18 cellular contexts compared by ENCODE assay signal in the genomic region with DNA sequence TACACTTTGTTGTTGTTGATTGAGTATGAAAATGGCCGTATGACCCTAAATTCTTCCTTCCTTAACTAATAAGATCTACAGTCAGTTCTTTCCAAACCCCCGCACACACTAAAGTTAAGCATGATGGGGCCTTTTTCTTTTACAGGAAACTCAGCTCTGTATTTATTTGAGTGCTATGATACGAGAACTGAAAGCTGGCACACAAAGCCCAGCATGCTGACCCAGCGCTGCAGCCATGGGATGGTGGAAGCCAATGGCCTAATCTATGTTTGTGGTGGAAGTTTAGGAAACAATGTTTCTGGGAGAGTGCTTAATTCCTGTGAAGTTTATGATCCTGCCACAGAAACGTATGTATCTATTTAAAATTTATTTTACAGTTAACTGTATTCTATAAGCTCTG. TPM values are rescaled to one million over a fixed set of nuclear protein-coding genes. Genes with fewer than 3 reads are reported as not detected.
DNase-seq lines count a peak whose midpoint lies in the region; ATAC-seq and TF ChIP-seq lines count a peak whose summit lies in the region.
"Had no signal": no experiment of that assay in that cellular context is flagged by ENCODE, and none has a peak within 500 bp of the region (broad histone marks: within the 10 kb centered on the region; RNA-seq: fewer than 3 reads in every experiment).

No MANE protein-coding gene starts in this region.

- H3K4me3 ChIP-seq in left ventricle myocardium inferior = no peak overlapping the region
- no peak overlapping the region for H3K4me3 ChIP-seq in right cardiac atrium (ENCODE audit: low read length)
- no peak overlapping the region for H3K4me3 ChIP-seq in Peyer's patch
- H3K4me3 ChIP-seq: A549, BLaER1, GM23248 had no signal

- H3K27ac Mint-ChIP-seq in activated CD4-positive, alpha-beta T cell treated with anti-CD3 and anti-CD28 coated beads, Interleukin-2, amount 10 ng/mL, durations not matched to agents 24 days and 14 days = no peak overlapping the region
- H3K27ac Mint-ChIP-seq in nephron progenitor cell = peak overlapping the region; percentile 86
- H3K27ac Mint-ChIP-seq: CD14-positive monocyte; CD4-positive, alpha-beta memory T cell had no signal

- no peaks in the 10 kb centered on the region for H3K4me1 Mint-ChIP-seq in activated CD4-positive, alpha-beta T cell treated with anti-CD3 and anti-CD28 coated beads, Interleukin-2, amount 10 ng/mL, durations not matched to agents 24 days and 14 days
- H3K4me1 Mint-ChIP-seq in nephron progenitor cell = peaks cover 8% of the 10 kb centered on the region
- H3K4me1 Mint-ChIP-seq: CD14-positive monocyte; CD4-positive, alpha-beta memory T cell had no signal

- no peak for TF ChIP-seq POLR2A in Peyer's patch (IDR thresholded peaks at IDR 0.05)

- no peaks in the 10 kb centered on the region for H3K36me3 Mint-ChIP-seq in activated CD4-positive, alpha-beta T cell treated with anti-CD3 and anti-CD28 coated beads, Interleukin-2, amount 10 ng/mL, durations not matched to agents 24 days and 14 days (ENCODE audit: low read depth)
- H3K36me3 Mint-ChIP-seq in nephron progenitor cell (ENCODE audit: low read depth) = peaks cover 42% of the 10 kb centered on the region

- H3K9me3 Mint-ChIP-seq in activated CD4-positive, alpha-beta T cell treated with anti-CD3 and anti-CD28 coated beads, Interleukin-2, amount 10 ng/mL, durations not matched to agents 24 days and 14 days = no peaks in the 10 kb centered on the region
- no peaks in the 10 kb centered on the region for H3K9me3 Mint-ChIP-seq in nephron progenitor cell
- H3K9me3 Mint-ChIP-seq: CD14-positive monocyte; CD4-positive, alpha-beta memory T cell had no signal

- H3K27ac ChIP-seq in left ventricle myocardium inferior (replicated peaks) (peak overlapping the region; percentile 73), right cardiac atrium (ENCODE audit: low read length) (no peak overlapping the region), Peyer's patch (no peak overlapping the region)
- H3K27ac ChIP-seq: 22Rv1, A549, BLaER1, GM23248 had no signal

- TF ChIP-seq CTCF in left ventricle myocardium inferior (IDR thresholded peaks at IDR 0.05; ENCODE audit: borderline replicate concordance) (no peak), nephron progenitor cell (IDR thresholded peaks at IDR 0.05) (no peak), Peyer's patch (IDR thresholded peaks at IDR 0.05) (no peak)

- 88% methylated on average over 5 of the region's 5 CpGs for WGBS in right cardiac atrium

- H3K27me3 ChIP-seq in left ventricle myocardium inferior (ENCODE audit: low read depth) (no peaks in the 10 kb centered on the region), right cardiac atrium (ENCODE audit: control insufficient read depth, insufficient read depth) (no peaks in the 10 kb centered on the region), Peyer's patch (no peaks in the 10 kb centered on the region)
- H3K27me3 ChIP-seq: BLaER1 had no signal

- H3K27me3 Mint-ChIP-seq in activated CD4-positive, alpha-beta T cell treated with anti-CD3 and anti-CD28 coated beads, Interleukin-2, amount 10 ng/mL, durations not matched to agents 24 days and 14 days = no peaks in the 10 kb centered on the region
- H3K27me3 Mint-ChIP-seq in nephron progenitor cell (ENCODE audit: low read depth, poor library complexity) = no peaks in the 10 kb centered on the region
- H3K27me3 Mint-ChIP-seq: CD4-positive, alpha-beta memory T cell had no signal

- no peak overlapping the region for H3K4me3 Mint-ChIP-seq in activated CD4-positive, alpha-beta T cell treated with anti-CD3 and anti-CD28 coated beads, Interleukin-2, amount 10 ng/mL, durations not matched to agents 24 days and 14 days
- no peak overlapping the region for H3K4me3 Mint-ChIP-seq in nephron progenitor cell
- H3K4me3 Mint-ChIP-seq: CD14-positive monocyte; CD4-positive, alpha-beta memory T cell had no signal

- H3K4me1 ChIP-seq in left ventricle myocardium inferior = peaks cover 13% of the 10 kb centered on the region
- H3K4me1 ChIP-seq in right cardiac atrium (ENCODE audit: control insufficient read depth, insufficient read depth, low read length) = no peaks in the 10 kb centered on the region
- no peaks in the 10 kb centered on the region for H3K4me1 ChIP-seq in Peyer's patch
- H3K4me1 ChIP-seq: A549, BLaER1 had no signal

- DNase-seq in activated CD4-positive, alpha-beta T cell treated with anti-CD3 and anti-CD28 coated beads, Interleukin-2, amount 10 ng/mL, durations not matched to agents 24 days and 14 days = peak; percentile 45
- DNase-seq in activated CD4-positive, alpha-beta T cell treated with anti-CD3 and anti-CD28 coated beads for 4 hours = no peak
- DNase-seq in left ventricle myocardium inferior (no peak), right cardiac atrium (no peak), nephron progenitor cell (no peak), Peyer's patch (no peak), Ammon's horn (ENCODE audit: low spot score) (no peak)
- DNase-seq: AML-193; CD4-positive, alpha-beta memory T cell; DMS153; DMS79; GDM1; GM23248; HCEC 1CT had no signal

- intact Hi-C loops in activated CD4-positive, alpha-beta T cell treated with anti-CD3 and anti-CD28 coated beads, Interleukin-2, amount 10 ng/mL, durations not matched to agents 24 days and 14 days (cut with micrococcal nuclease) = no loop called here
- intact Hi-C loops in left ventricle myocardium inferior (cut with micrococcal nuclease) (no loop called here), right cardiac atrium (cut with DNase I) (no loop called here)

- no peak for ATAC-seq in right cardiac atrium
- ATAC-seq: A549 had no signal

- H3K9me3 ChIP-seq in left ventricle myocardium inferior (replicated peaks) (no peaks in the 10 kb centered on the region), right cardiac atrium (ENCODE audit: control insufficient read depth, low read length) (no peaks in the 10 kb centered on the region), Peyer's patch (no peaks in the 10 kb centered on the region)
- H3K9me3 ChIP-seq: A549, BLaER1 had no signal

- peaks cover 60% of the 10 kb centered on the region for H3K36me3 ChIP-seq in left ventricle myocardium inferior
- no peaks in the 10 kb centered on the region for H3K36me3 ChIP-seq in Peyer's patch

RNA-seq across cellular contexts. Expression of gene NUP42, which starts 14.2 kb away (rescaled TPM):
- 51.9 and 60.9 TPM in 2 replicates for total RNA-seq in activated CD4-positive, alpha-beta T cell treated with anti-CD3 and anti-CD28 coated beads, Interleukin-2, amount 10 ng/mL, durations not matched to agents 24 days and 14 days
- total RNA-seq in left ventricle myocardium inferior (20.3 TPM), right cardiac atrium (10 to 100 TPM; 19.4 to 24.7 (median 21.1) TPM), Peyer's patch (10 to 100 TPM; 23.1 to 92.1 (median 53.7) TPM)
- polyA plus RNA-seq in right cardiac atrium = 22.1 TPM
